ENCODE assay signal across 1 cellular context in the genomic region with DNA sequence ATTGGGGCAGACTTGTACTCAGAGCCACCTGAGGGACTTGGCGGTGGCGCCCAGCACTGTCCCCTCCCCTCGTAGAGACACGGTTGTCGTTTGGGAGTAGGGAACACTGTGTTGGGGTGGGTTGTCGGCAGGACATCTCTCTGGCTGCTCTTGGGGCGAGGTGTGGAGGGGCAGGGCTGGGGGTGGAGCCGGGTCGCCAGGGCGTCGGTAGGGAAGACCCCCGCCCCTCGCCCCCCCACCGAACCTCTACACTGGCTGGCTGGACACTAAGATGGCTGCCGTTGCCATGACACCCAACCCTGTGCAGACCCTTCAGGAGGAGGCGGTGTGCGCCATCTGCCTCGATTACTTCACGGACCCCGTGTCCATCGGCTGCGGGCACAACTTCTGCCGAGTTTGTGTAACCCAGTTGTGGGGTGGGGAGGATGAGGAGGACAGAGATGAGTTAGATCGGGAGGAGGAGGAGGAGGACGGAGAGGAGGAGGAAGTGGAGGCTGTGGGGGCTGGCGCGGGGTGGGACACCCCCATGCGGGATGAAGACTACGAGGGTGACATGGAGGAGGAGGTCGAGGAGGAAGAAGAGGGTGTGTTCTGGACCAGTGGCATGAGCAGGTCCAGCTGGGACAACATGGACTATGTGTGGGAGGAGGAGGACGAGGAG.
TF ChIP-seq lines count a peak whose summit lies in the region.

No MANE protein-coding gene starts in this region.

TF ChIP-seq in endothelial cell of umbilical vein, 7 proteins besides CTCF, POLR2A, EP300 and RAD21 (continued from another document):
- no peak for TF ChIP-seq GATA2 (IDR thresholded peaks at IDR 0.05; ENCODE audit: insufficient read depth, insufficient read length, low read depth, low read length)
